23 cellular contexts compared by ENCODE assay signal in the genomic region with DNA sequence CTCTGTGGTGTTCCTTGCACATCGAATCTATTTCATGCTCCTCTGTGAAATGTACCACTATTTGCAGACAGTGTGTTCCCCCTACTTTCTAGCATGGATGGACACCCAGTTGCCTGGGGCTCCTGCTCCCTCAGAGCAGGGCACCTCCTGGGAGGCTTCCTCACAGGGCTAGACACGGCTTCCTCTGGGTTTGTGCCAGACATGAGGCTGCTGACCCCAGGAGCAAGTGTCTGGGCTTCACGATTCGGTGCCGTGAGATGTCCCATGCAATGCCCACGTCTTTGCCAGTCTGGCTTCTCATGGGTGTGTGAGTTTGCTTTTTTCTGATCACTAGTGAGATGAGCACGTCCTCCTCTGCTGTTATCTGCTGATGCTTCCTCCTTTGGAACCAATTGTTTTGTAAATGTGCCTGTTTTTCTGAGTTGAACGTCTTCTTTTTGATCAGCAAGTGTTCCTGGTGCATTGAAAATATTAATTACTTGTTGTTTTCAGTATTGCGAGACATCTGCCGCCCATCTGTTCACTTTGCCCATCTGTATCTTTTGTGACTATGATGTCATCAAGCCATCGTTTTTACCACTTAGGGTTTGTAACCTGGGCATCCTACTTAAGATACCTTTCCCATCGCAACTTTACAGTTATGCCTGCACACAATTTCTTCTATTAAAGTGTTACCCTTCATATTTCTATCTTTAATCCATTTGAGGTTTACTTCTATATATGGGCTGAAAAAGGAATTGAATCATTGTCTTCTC.
DNase-seq lines count a peak whose midpoint lies in the region; ATAC-seq, FAIRE-seq and TF ChIP-seq lines count a peak whose summit lies in the region.
"Had no signal": no experiment of that assay in that cellular context is flagged by ENCODE, and none has a peak within 500 bp of the region (broad histone marks: within the 10 kb centered on the region; RNA-seq: fewer than 3 reads in every experiment).

No MANE protein-coding gene starts in this region.

- H3K4me2 ChIP-seq in HepG2 (ENCODE audit: low read depth, low read length), result no peak overlapping the region

- H3K4me3 ChIP-seq in HepG2 (replicated peaks in 1 of 3; ENCODE audit: insufficient read depth in 1 of 3, low read depth in 2 of 3, low read length in 3 of 3) (no peak overlapping the region), psoas muscle (no peak overlapping the region)

- CTCF ChIA-PET in HepG2 (lab: Yijun Ruan, JAX; ENCODE audit: low intra/inter-chr PET ratio, low total read pairs), result no interaction called here

- H3K4me1 ChIP-seq in HepG2 (ENCODE audit: insufficient read depth, low read length) (peaks cover 70% of the 10 kb centered on the region), psoas muscle (no peaks in the 10 kb centered on the region)

- no peak for TF ChIP-seq RAD21 in HepG2 (CRISPR knock-in tag; IDR thresholded peaks at IDR 0.05)

- no peaks in the 10 kb centered on the region for H3K79me2 ChIP-seq in HepG2 (ENCODE audit: insufficient read depth, low read length)

- H3K27ac Mint-ChIP-seq in brain, result peak overlapping the region in 3 of 5 experiments; percentile 57 to 87 (median 75)

- no peak overlapping the region for H3K9ac ChIP-seq in HepG2 (ENCODE audit: insufficient read depth, low read depth, low read length)

- H3K4me1 Mint-ChIP-seq in brain, result peaks cover 28% of the 10 kb centered on the region

- in situ Hi-C loops in HepG2 (cut with HindIII; ENCODE audit: extremely low pct_ligation_motif_present, low pct_unique_long_range_greater_than_20kb), result no loop called here

- TF ChIP-seq EP300 in HepG2 (IDR thresholded peaks at IDR 0.05; ENCODE audit: low read depth in 2 of 2, low read length in 2 of 2), result no peak
- no peak for TF ChIP-seq EP300 in HepG2 (CRISPR knock-in tag; IDR thresholded peaks at IDR 0.05; ENCODE audit: borderline replicate concordance)

- no peak overlapping the region for H2AFZ ChIP-seq in HepG2 (ENCODE audit: low read length)

- H3K4me3 Mint-ChIP-seq in brain, result peak overlapping the region in 1 of 5 experiments; percentile 29

- WGBS in HepG2 (ENCODE audit: low lambda C conversion rate), result 45% methylated on average over 12 of the region's 12 CpGs
- WGBS in psoas muscle, 3 donors, result 62 to 72% (median 66%) methylated on average over 12 of the region's 12 CpGs

- intact Hi-C loops in HepG2 (cut with micrococcal nuclease; ENCODE audit: unreplicated experiment) (no loop called here), psoas muscle (cut with DNase I) (no loop called here)

- H3K27ac ChIP-seq in HepG2 (ENCODE audit: extremely low read length, insufficient read depth, low read length) (no peak overlapping the region), psoas muscle (no peak overlapping the region)

- DNase-seq in Ammon's horn (ENCODE audit: low spot score) (peak; percentile 22), NCI-H2171 (lab: John Stamatoyannopoulos, UW) (peak; percentile 52), HepG2 (ENCODE audit: low spot score) (no peak), NOMO-1 treated with DMSO at 0.1 percent for 48 hours (lab: John Stamatoyannopoulos, UW; ENCODE audit: unreplicated experiment) (no peak), activated gamma-delta T cell (lab: John Stamatoyannopoulos, UW) (no peak), psoas muscle (no peak)
- DNase-seq: 8988T; ACHN; DMS53; GOT3; HCEC 1CT; KBM-7; MV-4-11; NCI-H1105; NCI-H1436 treated with DMSO at 0.1 percent for 48 hours; NCI-H2029; NCI-H2227 treated with DMSO at 0.1 percent for 48 hours; NCI-H82; NK-92 treated with Interleukin-12 subunit alpha and Interleukin-12 subunit beta, amount 100 ng/mL, for 24 hours; Right ventricle myocardium superior; RPMI8226 had no signal

- no peak for FAIRE-seq in HepG2 (lab: Jason Lieb, UNC)
- FAIRE-seq: HTR-8/SVneo had no signal

- H3K27me3 ChIP-seq in HepG2 (ENCODE audit: control insufficient read depth in 1 of 2, insufficient read depth in 2 of 2, low read length in 2 of 2), result peaks cover 2 to 27% of the 10 kb centered on the region in 2 experiments; a peak in 4 of 5 replicates
- no peaks in the 10 kb centered on the region for H3K27me3 ChIP-seq in psoas muscle (ENCODE audit: insufficient read depth in 3 of 3, low read length in 2 of 3)

- no peaks in the 10 kb centered on the region for H4K20me1 ChIP-seq in HepG2 (ENCODE audit: insufficient read depth, low read length)

- H3K36me3 ChIP-seq in HepG2 (replicated peaks in 1 of 2; ENCODE audit: control insufficient read depth in 1 of 2, insufficient read depth in 2 of 2, low read length in 2 of 2) (no peaks in the 10 kb centered on the region; a peak in 1 of 5 replicates), psoas muscle (ENCODE audit: insufficient read depth in 1 of 2, low read depth in 1 of 2) (no peaks in the 10 kb centered on the region)

- H3K9me3 ChIP-seq in HepG2 (ENCODE audit: low read length) (no peaks in the 10 kb centered on the region), psoas muscle (no peaks in the 10 kb centered on the region)

- TF ChIP-seq CTCF in brain (conservative IDR thresholded peaks at IDR 0.05) (no peak), HepG2 (CRISPR knock-in tag; IDR thresholded peaks at IDR 0.05) (no peak), psoas muscle (IDR thresholded peaks at IDR 0.05) (no peak)

- peak in 1 of 2 experiments; percentile 27; a peak in 1 of 4 replicates for TF ChIP-seq POLR2A in HepG2 (IDR thresholded peaks at IDR 0.05; ENCODE audit: insufficient read depth in 1 of 2, low read depth in 2 of 2, low read length in 2 of 2)

- no peaks in the 10 kb centered on the region for H3K27me3 Mint-ChIP-seq in brain

- POLR2A ChIA-PET in HepG2 (lab: Yijun Ruan, JAX), result no interaction called here

- ATAC-seq in HepG2 (no peak), psoas muscle (no peak)

- no TSS peak for BruUV-seq in HepG2 (replicated peaks; lab: Mats Ljungman, UMichigan)

- no peaks in the 10 kb centered on the region for H3K36me3 Mint-ChIP-seq in brain

- no peaks in the 10 kb centered on the region for H3K9me3 Mint-ChIP-seq in brain

TF ChIP-seq in HepG2, 621 proteins besides CTCF, POLR2A, EP300 and RAD21:
- TF ChIP-seq NCOA1 (CRISPR knock-in tag; IDR thresholded peaks at IDR 0.05) (0 out of 2 replicates have a peak, but pooled peaks have one; percentile 36), ZNF30 (CRISPR knock-in tag; IDR thresholded peaks at IDR 0.05) (no peak), ATF7 (IDR thresholded peaks at IDR 0.05) (peak; percentile 84), ATF7 (CRISPR knock-in tag; IDR thresholded peaks at IDR 0.05) (no peak), CREB1 (IDR thresholded peaks at IDR 0.05) (peak; percentile 58), CREB1 (CRISPR knock-in tag; IDR thresholded peaks at IDR 0.05) (no peak)

Comparison
In these comparisons a context has a peak if more than half of its experiments do, and no peak if none do; other contexts are left out.
1. DNase-seq: peak in Ammon's horn (single experiment) and NCI-H2171 (single experiment); none in HepG2 (single experiment), NOMO-1 treated with DMSO at 0.1 percent for 48 hours (single experiment), activated gamma-delta T cell (single experiment) and psoas muscle (0 of 2).